In the genomic region with DNA sequence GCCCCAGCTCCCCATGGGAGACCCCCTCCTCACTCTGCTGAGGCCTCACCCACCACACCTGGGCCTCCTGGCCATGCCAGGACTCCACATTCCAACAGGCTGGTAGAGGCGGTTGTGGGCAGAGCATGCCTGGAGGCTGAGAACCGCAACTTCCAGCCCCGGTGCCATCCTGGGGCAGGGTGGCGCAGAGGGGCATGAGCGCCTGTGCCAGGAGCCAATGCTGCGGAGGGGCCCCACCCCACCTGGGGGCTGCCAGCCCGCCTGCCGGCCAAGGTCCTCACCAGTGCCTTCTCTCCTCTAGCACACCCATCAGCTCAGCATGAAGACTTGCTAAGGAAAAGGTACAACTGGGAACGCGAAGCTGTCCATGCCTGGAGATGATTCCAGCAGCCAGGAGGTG, we compare ENCODE assay signal across 23 cellular contexts.
"Had no signal": no experiment of that assay in that cellular context is flagged by ENCODE, and none has a peak within 500 bp of the region (broad histone marks: within the 10 kb centered on the region; RNA-seq: fewer than 3 reads in every experiment).

No MANE protein-coding gene starts in this region.

- H3K9ac ChIP-seq: parathyroid adenoma had no signal

- H3K27me3 ChIP-seq: sigmoid colon, upper lobe of right lung, uterus had no signal

- H3K27ac ChIP-seq: dorsolateral prefrontal cortex, esophagus muscularis mucosa, heart right ventricle, parathyroid adenoma, sigmoid colon, thoracic aorta, upper lobe of right lung, uterus had no signal

- H3K4me1 ChIP-seq: uterus had no signal

- H2AFZ ChIP-seq: parathyroid adenoma had no signal

- ATAC-seq: heart right ventricle; left colon; mucosa of descending colon; stimulated activated effector memory CD8-positive, alpha-beta T cell treated with anti-CD3 and anti-CD28 coated beads, Interleukin-12 subunit alpha, Interleukin-12 subunit beta, amount 100 ng/mL, for 72 hours; upper lobe of right lung had no signal

- H3K4me3 ChIP-seq: dorsolateral prefrontal cortex, esophagus muscularis mucosa, heart right ventricle, lung, mucosa of descending colon, sigmoid colon, thoracic aorta, tibial nerve, upper lobe of right lung, uterus had no signal

- H3K79me2 ChIP-seq: parathyroid adenoma had no signal

- H3K36me3 ChIP-seq: esophagus muscularis mucosa, heart right ventricle, sigmoid colon, thoracic aorta, tibial nerve, upper lobe of right lung, uterus had no signal

- H3K9me3 ChIP-seq: esophagus muscularis mucosa, heart right ventricle, mucosa of descending colon, sigmoid colon, thoracic aorta, tibial nerve, upper lobe of right lung, uterus had no signal

- DNase-seq: dorsolateral prefrontal cortex; effector CD4-positive, alpha-beta T cell; foreskin melanocyte; glutamatergic neuron; heart right ventricle; hippocampal formation; islet precursor cell; kidney glomerular epithelial cell; left colon; mucosa of descending colon; naive B cell; sigmoid colon; stimulated activated CD4-positive, alpha-beta T cell treated with anti-CD3 and anti-CD28 coated beads, Interleukin-2, amount 100 ng/mL, for 24 hours; stimulated activated CD4-positive, alpha-beta T cell treated with anti-CD3 and anti-CD28 coated beads, Interleukin-4, amount 100 ng/mL, for 24 hours; stimulated activated naive CD4-positive, alpha-beta T cell treated with Interleukin-2 at 50 U/mL for 16 hours; upper lobe of right lung; uterus had no signal
